Comparison of ENCODE assay signal across 37 cellular contexts in the genomic region with DNA sequence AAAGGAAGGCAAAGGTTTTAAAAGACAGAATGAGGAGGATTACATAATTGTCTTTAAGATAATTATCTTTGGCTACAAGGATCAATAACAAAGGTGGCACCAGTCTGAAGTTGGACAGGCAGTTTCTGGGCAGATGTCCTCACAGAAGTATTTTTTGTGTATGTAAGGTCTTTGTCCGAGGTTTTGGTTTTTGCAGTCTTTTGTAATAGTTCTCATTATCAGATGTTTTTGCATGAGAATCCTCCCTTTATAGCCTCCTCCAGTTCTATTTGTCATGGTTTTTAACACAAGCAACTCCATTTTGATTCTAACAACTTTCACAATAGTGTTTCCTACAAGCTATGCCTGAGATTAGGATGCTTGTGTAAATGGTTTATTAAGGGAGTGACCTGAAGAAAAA.
"Had no signal": no experiment of that assay in that cellular context is flagged by ENCODE, and none has a peak within 500 bp of the region (broad histone marks: within the 10 kb centered on the region; RNA-seq: fewer than 3 reads in every experiment).

No MANE protein-coding gene starts in this region.

- ATAC-seq: activated CD4-positive, alpha-beta T cell treated with anti-CD3 and anti-CD28 coated beads for 36 hours; activated CD4-positive, CD25-positive, alpha-beta regulatory T cell treated with anti-CD3 and anti-CD28 coated beads, Interleukin-2, amount 50 U/mL, for 24 hours; activated CD8-positive, alpha-beta memory T cell treated with anti-CD3 and anti-CD28 coated beads, Interleukin-2, amount 10 ng/mL, durations not matched to agents 7 days and 5 days; activated CD8-positive, alpha-beta T cell treated with anti-CD3 and anti-CD28 coated beads, Interleukin-2, amount 10 ng/mL, durations not matched to agents 7 days and 5 days; activated naive CD8-positive, alpha-beta T cell treated with anti-CD3 and anti-CD28 coated beads, Interleukin-2, amount 50 U/mL, for 24 hours; body of pancreas; WTC11 had no signal

- H3K36me3 ChIP-seq: ascending aorta, brain microvascular endothelial cell, breast epithelium, WERI-Rb-1 had no signal

- H3K9me3 Mint-ChIP-seq: activated CD4-positive, alpha-beta memory T cell treated with anti-CD3 and anti-CD28 coated beads, Interleukin-2, amount 10 ng/mL, durations not matched to agents 7 days and 5 days; activated CD4-positive, alpha-beta T cell treated with anti-CD3 and anti-CD28 coated beads, Interleukin-2, amount 10 ng/mL, durations not matched to agents 7 days and 5 days; activated naive CD4-positive, alpha-beta T cell treated with anti-CD3 and anti-CD28 coated beads, Interleukin-2, amount 10 ng/mL, durations not matched to agents 7 days and 5 days; activated naive CD4-positive, alpha-beta T cell treated with anti-CD3 and anti-CD28 coated beads, Interleukin-2, amount 50 U/mL, for 24 hours; activated naive CD8-positive, alpha-beta T cell treated with anti-CD3 and anti-CD28 coated beads, Interleukin-2, amount 10 ng/mL, durations not matched to agents 7 days and 5 days; activated naive CD8-positive, alpha-beta T cell treated with anti-CD3 and anti-CD28 coated beads, Interleukin-2, amount 50 U/mL, for 24 hours; activated T-cell treated with anti-CD3 and anti-CD28 coated beads, Interleukin-2, amount 50 U/mL, for 24 hours; activated T-helper 2 cell treated with anti-CD3 and anti-CD28 coated beads, Interferon-gamma antibody, Interleukin-2, Interleukin-4, amounts not matched to agents 10 μg/mL and 5 μg/mL and 100 μg/mL, durations not matched to agents 14 hours and 24 hours and 36 hours; T-helper 2 cell treated with Interferon-gamma antibody and Interleukin-4, amounts not matched to agents 5 μg/mL and 100 μg/mL, for 36 hours; WTC11 had no signal

- H3K4me3 Mint-ChIP-seq: activated CD4-positive, alpha-beta memory T cell treated with anti-CD3 and anti-CD28 coated beads, Interleukin-2, amount 10 ng/mL, durations not matched to agents 7 days and 5 days; activated CD4-positive, alpha-beta T cell treated with anti-CD3 and anti-CD28 coated beads for 36 hours; activated CD4-positive, alpha-beta T cell treated with anti-CD3 and anti-CD28 coated beads, Interleukin-2, amount 10 ng/mL, durations not matched to agents 7 days and 5 days; activated CD8-positive, alpha-beta memory T cell treated with anti-CD3 and anti-CD28 coated beads, Interleukin-2, amount 10 ng/mL, durations not matched to agents 7 days and 5 days; activated CD8-positive, alpha-beta T cell treated with anti-CD3 and anti-CD28 coated beads, Interleukin-2, amount 10 ng/mL, durations not matched to agents 7 days and 5 days; activated naive CD4-positive, alpha-beta T cell treated with anti-CD3 and anti-CD28 coated beads, Interleukin-2, amount 10 ng/mL, durations not matched to agents 7 days and 5 days; activated naive CD4-positive, alpha-beta T cell treated with anti-CD3 and anti-CD28 coated beads, Interleukin-2, amount 50 U/mL, for 24 hours; activated naive CD8-positive, alpha-beta T cell; activated naive CD8-positive, alpha-beta T cell treated with anti-CD3 and anti-CD28 coated beads, Interleukin-2, amount 10 ng/mL, durations not matched to agents 7 days and 5 days; activated naive CD8-positive, alpha-beta T cell treated with anti-CD3 and anti-CD28 coated beads, Interleukin-2, amount 50 U/mL, for 24 hours; activated T-cell treated with anti-CD3 and anti-CD28 coated beads, Interleukin-2, amount 50 U/mL, for 24 hours; T-helper 2 cell treated with Interferon-gamma antibody and Interleukin-4, amounts not matched to agents 5 μg/mL and 100 μg/mL, for 36 hours; WTC11 had no signal

- DNase-seq: activated CD4-positive, alpha-beta memory T cell treated with anti-CD3 and anti-CD28 coated beads, Interleukin-2, amount 10 ng/mL, durations not matched to agents 7 days and 5 days; activated CD4-positive, alpha-beta T cell treated with anti-CD3 and anti-CD28 coated beads for 1 hour; activated CD4-positive, alpha-beta T cell treated with anti-CD3 and anti-CD28 coated beads for 36 hours; activated CD4-positive, alpha-beta T cell treated with anti-CD3 and anti-CD28 coated beads for 48 hours; activated CD4-positive, alpha-beta T cell treated with anti-CD3 and anti-CD28 coated beads, Interleukin-2, amount 10 ng/mL, durations not matched to agents 7 days and 5 days; activated CD4-positive, alpha-beta T cell treated with anti-CD3 and anti-CD28 coated beads, Interleukin-2, amount 50 U/mL, for 48 hours; activated CD4-positive, CD25-positive, alpha-beta regulatory T cell; activated CD8-positive, alpha-beta memory T cell treated with anti-CD3 and anti-CD28 coated beads for 24 hours; activated CD8-positive, alpha-beta memory T cell treated with anti-CD3 and anti-CD28 coated beads, Interleukin-2, amount 10 ng/mL, durations not matched to agents 7 days and 5 days; activated CD8-positive, alpha-beta memory T cell treated with anti-CD3 and anti-CD28 coated beads, Interleukin-2, amount 50 U/mL, for 48 hours; activated CD8-positive, alpha-beta T cell treated with anti-CD3 and anti-CD28 coated beads, Interleukin-2, amount 10 ng/mL, durations not matched to agents 7 days and 5 days; activated effector memory CD4-positive, alpha-beta T cell treated with Interleukin-2 at 50 U/mL for 16 hours; activated gamma-delta T cell; activated naive CD4-positive, alpha-beta T cell treated with anti-CD3 and anti-CD28 coated beads, Interleukin-2, amount 10 ng/mL, durations not matched to agents 7 days and 5 days; activated naive CD4-positive, alpha-beta T cell treated with Interleukin-2 at 50 U/mL for 16 hours; activated naive CD8-positive, alpha-beta T cell treated with anti-CD3 and anti-CD28 coated beads, Interleukin-2, amount 10 ng/mL, durations not matched to agents 7 days and 5 days; activated naive CD8-positive, alpha-beta T cell treated with anti-CD3 and anti-CD28 coated beads, Interleukin-2, amount 50 U/mL, for 24 hours; activated T-cell treated with anti-CD3 and anti-CD28 coated beads, Interleukin-2, amount 50 U/mL, for 24 hours; activated T-cell treated with anti-CD3 and anti-CD28 coated beads, Interleukin-2, amount 50 U/mL, for 48 hours; amygdala; anterior cingulate cortex; body of pancreas; brain microvascular endothelial cell; central memory CD4-positive, alpha-beta T cell; T-helper 2 cell; T-helper 9 cell; WERI-Rb-1 had no signal

- H3K27me3 Mint-ChIP-seq: activated CD4-positive, alpha-beta memory T cell treated with anti-CD3 and anti-CD28 coated beads, Interleukin-2, amount 10 ng/mL, durations not matched to agents 7 days and 5 days; activated CD4-positive, alpha-beta T cell treated with anti-CD3 and anti-CD28 coated beads for 36 hours; activated CD4-positive, alpha-beta T cell treated with anti-CD3 and anti-CD28 coated beads, Interleukin-2, amount 10 ng/mL, durations not matched to agents 7 days and 5 days; activated CD8-positive, alpha-beta memory T cell treated with anti-CD3 and anti-CD28 coated beads, Interleukin-2, amount 10 ng/mL, durations not matched to agents 7 days and 5 days; activated naive CD4-positive, alpha-beta T cell treated with anti-CD3 and anti-CD28 coated beads, Interleukin-2, amount 10 ng/mL, durations not matched to agents 7 days and 5 days; activated naive CD4-positive, alpha-beta T cell treated with anti-CD3 and anti-CD28 coated beads, Interleukin-2, amount 50 U/mL, for 24 hours; activated naive CD8-positive, alpha-beta T cell; activated naive CD8-positive, alpha-beta T cell treated with anti-CD3 and anti-CD28 coated beads, Interleukin-2, amount 10 ng/mL, durations not matched to agents 7 days and 5 days; activated naive CD8-positive, alpha-beta T cell treated with anti-CD3 and anti-CD28 coated beads, Interleukin-2, amount 50 U/mL, for 24 hours had no signal

- H3K27me3 ChIP-seq: ascending aorta, body of pancreas, brain microvascular endothelial cell had no signal

- H3K4me3 ChIP-seq: ascending aorta, body of pancreas, breast epithelium had no signal

- H3K4me1 ChIP-seq: ascending aorta, body of pancreas, breast epithelium had no signal

- FAIRE-seq: colon, TTC549 had no signal

- H3K27ac Mint-ChIP-seq: activated CD4-positive, alpha-beta memory T cell treated with anti-CD3 and anti-CD28 coated beads, Interleukin-2, amount 10 ng/mL, durations not matched to agents 7 days and 5 days; activated CD4-positive, alpha-beta T cell treated with anti-CD3 and anti-CD28 coated beads for 36 hours; activated CD4-positive, alpha-beta T cell treated with anti-CD3 and anti-CD28 coated beads, Interleukin-2, amount 10 ng/mL, durations not matched to agents 7 days and 5 days; activated CD8-positive, alpha-beta memory T cell treated with anti-CD3 and anti-CD28 coated beads, Interleukin-2, amount 10 ng/mL, durations not matched to agents 7 days and 5 days; activated CD8-positive, alpha-beta T cell treated with anti-CD3 and anti-CD28 coated beads, Interleukin-2, amount 10 ng/mL, durations not matched to agents 7 days and 5 days; activated naive CD4-positive, alpha-beta T cell treated with anti-CD3 and anti-CD28 coated beads, Interleukin-2, amount 10 ng/mL, durations not matched to agents 7 days and 5 days; activated naive CD4-positive, alpha-beta T cell treated with anti-CD3 and anti-CD28 coated beads, Interleukin-2, amount 50 U/mL, for 24 hours; activated naive CD8-positive, alpha-beta T cell; activated naive CD8-positive, alpha-beta T cell treated with anti-CD3 and anti-CD28 coated beads, Interleukin-2, amount 10 ng/mL, durations not matched to agents 7 days and 5 days; activated naive CD8-positive, alpha-beta T cell treated with anti-CD3 and anti-CD28 coated beads, Interleukin-2, amount 50 U/mL, for 24 hours; activated T-cell treated with anti-CD3 and anti-CD28 coated beads, Interleukin-2, amount 50 U/mL, for 24 hours; activated T-helper 2 cell treated with anti-CD3 and anti-CD28 coated beads, Interferon-gamma antibody, Interleukin-2, Interleukin-4, amounts not matched to agents 10 μg/mL and 5 μg/mL and 100 μg/mL, durations not matched to agents 14 hours and 24 hours and 36 hours; T-helper 2 cell treated with Interferon-gamma antibody and Interleukin-4, amounts not matched to agents 5 μg/mL and 100 μg/mL, for 36 hours had no signal

- H3K9me3 ChIP-seq: ascending aorta, body of pancreas, breast epithelium had no signal

- H3K27ac ChIP-seq: ascending aorta, body of pancreas, brain microvascular endothelial cell, breast epithelium, WERI-Rb-1 had no signal

- H3K4me1 Mint-ChIP-seq: activated CD4-positive, alpha-beta memory T cell treated with anti-CD3 and anti-CD28 coated beads, Interleukin-2, amount 10 ng/mL, durations not matched to agents 7 days and 5 days; activated CD4-positive, alpha-beta T cell treated with anti-CD3 and anti-CD28 coated beads, Interleukin-2, amount 10 ng/mL, durations not matched to agents 7 days and 5 days; activated CD8-positive, alpha-beta memory T cell treated with anti-CD3 and anti-CD28 coated beads, Interleukin-2, amount 10 ng/mL, durations not matched to agents 7 days and 5 days; activated naive CD4-positive, alpha-beta T cell treated with anti-CD3 and anti-CD28 coated beads, Interleukin-2, amount 10 ng/mL, durations not matched to agents 7 days and 5 days had no signal

- H3K36me3 Mint-ChIP-seq: activated CD8-positive, alpha-beta memory T cell treated with anti-CD3 and anti-CD28 coated beads, Interleukin-2, amount 10 ng/mL, durations not matched to agents 7 days and 5 days; activated naive CD4-positive, alpha-beta T cell treated with anti-CD3 and anti-CD28 coated beads, Interleukin-2, amount 10 ng/mL, durations not matched to agents 7 days and 5 days; activated naive CD4-positive, alpha-beta T cell treated with anti-CD3 and anti-CD28 coated beads, Interleukin-2, amount 50 U/mL, for 24 hours; activated naive CD8-positive, alpha-beta T cell; activated naive CD8-positive, alpha-beta T cell treated with anti-CD3 and anti-CD28 coated beads, Interleukin-2, amount 10 ng/mL, durations not matched to agents 7 days and 5 days; WTC11 had no signal
